In the genomic region with DNA sequence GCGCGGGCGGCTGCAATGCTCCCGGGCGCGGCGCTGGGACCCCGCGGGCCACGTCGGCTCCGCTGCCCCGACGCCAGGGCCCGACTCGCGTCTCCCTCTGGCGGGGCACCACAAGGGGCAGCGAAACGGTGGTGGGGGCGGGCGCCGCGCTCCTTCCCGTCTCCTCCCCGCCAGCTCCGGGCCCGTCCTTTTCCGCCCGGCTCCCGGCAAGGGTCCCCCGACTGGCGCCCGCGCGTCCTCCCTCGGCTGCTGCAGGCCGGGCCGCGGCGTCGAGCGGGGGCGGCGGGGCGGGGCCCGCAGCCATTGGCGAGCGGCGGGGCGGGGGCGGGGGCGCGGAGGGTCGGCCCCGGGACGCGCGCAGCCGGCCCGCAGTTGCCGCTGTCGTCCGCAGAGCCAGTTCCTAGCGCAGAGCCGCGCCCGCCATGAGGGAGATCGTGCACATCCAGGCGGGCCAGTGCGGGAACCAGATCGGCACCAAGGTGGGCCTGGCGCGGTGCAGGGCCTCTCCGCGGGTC, we compare ENCODE assay signal across 8 cellular contexts. TPM values are rescaled to one million over a fixed set of nuclear protein-coding genes. Genes with fewer than 3 reads are reported as not detected.
DNase-seq lines count a peak whose midpoint lies in the region; ATAC-seq, FAIRE-seq and TF ChIP-seq lines count a peak whose summit lies in the region.

A gene (plus strand): TSS at position 371 of the 515 bp plus-strand sequence. CDS start 52 bp downstream, at position 423.

- H3K27ac ChIP-seq in GM12878 (ENCODE audit: control insufficient read depth, insufficient read depth) (peak within 1 kb of the TSS; percentile 64), MM.1S (ENCODE audit: low read length) (no peak within 1 kb of the TSS)

- no peak for TF ChIP-seq RAD21 in GM12878 (IDR thresholded peaks at IDR 0.05; ENCODE audit: insufficient read depth, low read depth, low read length)

- H3K27me3 ChIP-seq in GM12878 (replicated peaks in 1 of 2; ENCODE audit: control insufficient read depth in 2 of 2, insufficient read depth in 2 of 2, low read length in 1 of 2) = 0 out of 4 replicates have a peak, but pooled peaks cover 0 to 1% of the 10 kb centered on the region in 2 experiments
- peaks cover 32% of the 10 kb centered on the region for H3K27me3 ChIP-seq in iPS-15b (ENCODE audit: control insufficient read depth, insufficient read depth, low read length)
- H3K27me3 ChIP-seq in skeletal muscle satellite cell (ENCODE audit: control insufficient read depth, insufficient read depth, low read length) = no peaks in the 10 kb centered on the region
- peaks cover 15% of the 10 kb centered on the region for H3K27me3 ChIP-seq in MM.1S (replicated peaks; ENCODE audit: insufficient read depth, low read length)

- 0% methylated on average over 11 of the region's 76 CpGs for WGBS in GM12878 (ENCODE audit: insufficient coverage, insufficient replicate concordance, low lambda C conversion rate, missing lambda C conversion rate)

- no TSS peak for BruUV-seq in GM12878 (replicated peaks; lab: Mats Ljungman, UMichigan)

- H4K20me1 ChIP-seq in GM12878 (ENCODE audit: control insufficient read depth, insufficient read depth) = no peaks in the 10 kb centered on the region
- H4K20me1 ChIP-seq in MM.1S (ENCODE audit: insufficient read depth, low read length) = no peaks in the 10 kb centered on the region

- H3K9me3 ChIP-seq in GM12878 (replicated peaks; ENCODE audit: control insufficient read depth, insufficient read depth, low read length) (peaks cover 9% of the 10 kb centered on the region; the same call in 2 of the 3 replicates), iPS-15b (ENCODE audit: control insufficient read depth, insufficient read depth, low read length) (peaks cover 4% of the 10 kb centered on the region), skeletal muscle satellite cell (replicated peaks; ENCODE audit: low read length) (no peaks in the 10 kb centered on the region), MM.1S (replicated peaks; ENCODE audit: insufficient read depth, low read length) (no peaks in the 10 kb centered on the region)

- peaks cover 15% of the 10 kb centered on the region for H3K79me2 ChIP-seq in GM12878 (ENCODE audit: control insufficient read depth, insufficient read depth, low read length)
- no peaks in the 10 kb centered on the region for H3K79me2 ChIP-seq in MM.1S (ENCODE audit: low read length)

- ATAC-seq in GM18505 (IDR thresholded peaks at IDR 0.05; ENCODE audit: unreplicated experiment) = peak; percentile 69
- ATAC-seq in HG02938 (IDR thresholded peaks at IDR 0.05; ENCODE audit: unreplicated experiment) = peak; percentile 63
- ATAC-seq in GM12878 = peak; percentile 67

- SMC1A ChIA-PET in GM12878 (lab: Charles Lee; ENCODE audit: uncharacterized antibody, unreplicated experiment) = interaction anchor here (1.0 kb wide), 1 partner anchor 9 kb away, joined by 3 read pairs; no protein-coding TSS in a partner anchor

- RAD21 ChIA-PET in GM12878 (lab: Charles Lee; ENCODE audit: unreplicated experiment) = interaction anchor here (1.5 to 1.6 kb wide), 2 partner anchors 13 to 69 kb away, joined by 7 to 8 read pairs; a partner anchor contains a TSS

- H3K4me1 ChIP-seq in GM12878 (ENCODE audit: control insufficient read depth, insufficient read depth, low read length) (no peaks in the 10 kb centered on the region), iPS-15b (ENCODE audit: control insufficient read depth, insufficient read depth, low read length) (peaks cover 13% of the 10 kb centered on the region), skeletal muscle satellite cell (ENCODE audit: control insufficient read depth, insufficient read depth, low read length) (peaks cover 27% of the 10 kb centered on the region), MM.1S (ENCODE audit: low read length) (no peaks in the 10 kb centered on the region)

- H3K4me2 ChIP-seq in GM12878 (ENCODE audit: control insufficient read depth, insufficient read depth) (peak within 1 kb of the TSS; percentile 65), skeletal muscle satellite cell (ENCODE audit: low read length) (peak within 1 kb of the TSS; percentile 95), MM.1S (ENCODE audit: low read depth, low read length) (no peak within 1 kb of the TSS)

- in situ Hi-C loops in GM12878 (cut with MboI) = no loop called here

- no peaks in the 10 kb centered on the region for H3K9me2 ChIP-seq in MM.1S (replicated peaks; ENCODE audit: insufficient read depth, low read length)

- H3K4me3 ChIP-seq in GM12878 (peak within 1 kb of the TSS; percentile 70), iPS-15b (ENCODE audit: low read depth, low read length) (peak within 1 kb of the TSS; percentile 84), skeletal muscle satellite cell (ENCODE audit: low read length) (peak within 1 kb of the TSS; percentile 92), MM.1S (ENCODE audit: low read length) (no peak within 1 kb of the TSS)

- TF ChIP-seq CTCF in GM12878 (IDR thresholded peaks at IDR 0.05 in 2 of 3, conservative IDR thresholded peaks at IDR 0.05 in 1 of 3; ENCODE audit: control insufficient read depth in 2 of 3, extremely low read depth in 1 of 3, insufficient read depth in 1 of 3, low read depth in 3 of 3, low read length in 3 of 3) (peak in 1 of 3 experiments; percentile 8; a peak in 1 of 6 replicates), MM.1S (IDR thresholded peaks at IDR 0.05; ENCODE audit: low read length) (no peak)

- POLR2A ChIA-PET in GM12878 (lab: Charles Lee) = no interaction called here

- TF ChIP-seq EP300 in GM12878 (IDR thresholded peaks at IDR 0.05; ENCODE audit: borderline replicate concordance in 1 of 2, control insufficient read depth in 1 of 2, low read depth in 2 of 2, low read length in 2 of 2) = no peak

- TF ChIP-seq POLR2A in GM18505 (IDR thresholded peaks at IDR 0.05; ENCODE audit: borderline replicate concordance, extremely low read depth, insufficient read depth, insufficient read length) (peak; percentile 53), GM12878 (IDR thresholded peaks at IDR 0.05; ENCODE audit: low read depth, low read length) (peak; percentile 87)

- CTCF ChIA-PET in GM12878 (lab: Yijun Ruan, JAX) = no interaction called here

- peak within 1 kb of the TSS; percentile 68 for H2AFZ ChIP-seq in GM12878 (ENCODE audit: control insufficient read depth, low read depth, low read length)
- H2AFZ ChIP-seq in MM.1S (ENCODE audit: low read length) = no peak within 1 kb of the TSS

- no peak for FAIRE-seq in GM12878 (lab: Jason Lieb, UNC)

- intact Hi-C loops in GM12878 (cut with micrococcal nuclease; ENCODE audit: unreplicated experiment) = no loop called here

- H3F3A ChIP-seq in MM.1S (ENCODE audit: insufficient read depth, low read length) = no peaks in the 10 kb centered on the region

- no peaks in the 10 kb centered on the region for H3K36me3 ChIP-seq in GM12878 (ENCODE audit: control insufficient read depth in 2 of 2, insufficient read depth in 2 of 2, low read length in 1 of 2)
- no peaks in the 10 kb centered on the region for H3K36me3 ChIP-seq in iPS-15b (ENCODE audit: control insufficient read depth, insufficient read depth, low read length)
- peaks cover 37% of the 10 kb centered on the region for H3K36me3 ChIP-seq in skeletal muscle satellite cell (ENCODE audit: insufficient read depth, low read length)
- H3K36me3 ChIP-seq in MM.1S (replicated peaks; ENCODE audit: insufficient read depth, low read length) = no peaks in the 10 kb centered on the region

- DNase-seq in AG08395 (ENCODE audit: low spot score) (peak; percentile 94), NOMO-1 treated with DMSO at 0.1 percent for 48 hours (lab: John Stamatoyannopoulos, UW; ENCODE audit: unreplicated experiment) (peak; percentile 36), GM12878 (ENCODE audit: low read depth, low spot score) (no peak), MM.1S (no peak)

- H3K9ac ChIP-seq in GM12878 (ENCODE audit: control insufficient read depth, insufficient read depth, low read length) (peak within 1 kb of the TSS; percentile 62), iPS-15b (ENCODE audit: low read depth, low read length) (peak within 1 kb of the TSS; percentile 65), skeletal muscle satellite cell (ENCODE audit: low read depth, low read length) (peak within 1 kb of the TSS; percentile 100), MM.1S (ENCODE audit: low read length) (no peak within 1 kb of the TSS)

TF ChIP-seq in GM12878, 131 proteins besides CTCF, POLR2A, EP300 and RAD21 (continues in another document):
- TF ChIP-seq POLR2AphosphoS5 (IDR thresholded peaks at IDR 0.05; ENCODE audit: low read length) (peak; percentile 80; the same call in 1 of the 2 replicates), BHLHE40 (IDR thresholded peaks at IDR 0.05; ENCODE audit: borderline replicate concordance in 1 of 2, low read depth in 2 of 2, low read length in 1 of 2) (0 out of 4 replicates have a peak, but pooled peaks of 1 of the 2 experiments have one; percentile 12)

RNA-seq across cellular contexts. Expression of the gene that starts here (rescaled TPM):
- 43.5 and 49.0 TPM in 2 replicates for total RNA-seq in GM12878 (2013; cell fraction: nucleolus; rRNA removed)
- total RNA-seq in GM12878 (2014; rRNA removed) (189 and 197 TPM in 2 replicates), GM12878 (2014; rRNA removed; fragmentation: Illumina TruSeq; extraction: Trizol) (59.3 and 67.4 TPM in 2 replicates), GM12878 (2021) (94.0 and 97.7 TPM in 2 replicates)
- 29.8 TPM for polyA plus RNA-seq in GM12878 (2011; ENCODE audit: low read depth)
- polyA plus RNA-seq in GM12878 (2011; rRNA removed) (14.7 and 27.4 TPM in 2 replicates), GM12878 (2014; fragmentation: Illumina TruSeq; extraction: Trizol) (34.0 and 55.0 TPM in 2 replicates), GM12878 (2014; fragmentation: Nextera tagmentation; extraction: Ambion mirVana) (10 to 100 TPM; 47.0 to 66.8 TPM), GM12878 (2014; rRNA removed) (213 and 262 TPM in 2 replicates), GM12878 (2016; fragmentation: Nextera tagmentation; extraction: Ambion mirVana) (100 to 1,000 TPM; 149 to 160 TPM)
- polyA plus RNA-seq in GM12878 (2011; cell fraction: cytosol; rRNA removed) = 40.8 and 63.2 TPM in 2 replicates
- 31.2 and 60.2 TPM in 2 replicates for polyA plus RNA-seq in GM12878 (2011; cell fraction: nucleus; rRNA removed)
- polyA plus RNA-seq in GM12878 (2012) = 52.7 and 61.0 TPM in 2 replicates
- polyA minus RNA-seq in GM12878 (2011; rRNA and poly(A)+ RNA removed) = 28.0 and 43.6 TPM in 2 replicates
- polyA minus RNA-seq in GM12878 (2011; cell fraction: cytosol; rRNA and poly(A)+ RNA removed) = 12.6 and 22.6 TPM in 2 replicates
- 5.3 and 15.6 TPM in 2 replicates for polyA minus RNA-seq in GM12878 (2011; cell fraction: nucleus; rRNA and poly(A)+ RNA removed)
- 661 and 1,104 TPM in 2 replicates for total RNA-seq in skeletal muscle satellite cell (2012; rRNA removed)

Comparison
In these comparisons a context has a peak if more than half of its experiments do, and no peak if none do; other contexts are left out.
1. DNase-seq: peak in AG08395 (single experiment) and NOMO-1 treated with DMSO at 0.1 percent for 48 hours (single experiment); none in GM12878 (single experiment) and MM.1S (single experiment).
2. Peak in every context shown above with its lines, with median percentiles within 50 percentile points of each other: ATAC-seq.